ENCODE assay signal across 25 cellular contexts in the genomic region with DNA sequence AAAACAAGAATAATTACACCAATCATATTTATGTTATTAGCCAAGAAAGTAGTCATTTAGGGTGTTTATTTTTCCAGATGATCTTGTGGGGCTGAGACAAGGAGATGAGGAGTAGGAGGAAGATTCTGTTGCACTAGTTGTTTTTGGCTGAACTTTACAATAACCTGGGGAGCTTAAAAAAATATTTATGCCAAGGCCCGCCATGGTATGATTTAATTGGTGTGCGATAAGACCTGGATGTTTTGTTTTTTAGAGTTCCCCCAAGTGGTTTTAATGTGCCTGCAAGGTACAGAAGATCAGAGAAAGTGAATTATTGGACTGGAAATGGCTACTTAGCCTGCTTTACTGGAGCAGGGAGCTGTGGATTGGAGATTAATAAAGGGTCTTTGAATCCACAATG.
"Had no signal": no experiment of that assay in that cellular context is flagged by ENCODE, and none has a peak within 500 bp of the region (broad histone marks: within the 10 kb centered on the region; RNA-seq: fewer than 3 reads in every experiment).

No MANE protein-coding gene starts in this region.

- H3K4me1 ChIP-seq: SJCRH30 had no signal

- H3K27ac ChIP-seq: brain microvascular endothelial cell, cardiac muscle cell, SJCRH30 had no signal

- DNase-seq: activated B cell treated with CpG ODN at 0.5 μM for 24 hours; activated CD4-positive, alpha-beta T cell treated with anti-CD3 and anti-CD28 coated beads for 1 hour; activated CD4-positive, alpha-beta T cell treated with anti-CD3 and anti-CD28 coated beads, Interleukin-2, amount 10 ng/mL, durations not matched to agents 24 days and 14 days; activated CD4-positive, alpha-beta T cell treated with anti-CD3 and anti-CD28 coated beads, Interleukin-2, amount 50 U/mL, for 48 hours; activated CD8-positive, alpha-beta memory T cell treated with anti-CD3 and anti-CD28 coated beads for 24 hours; activated effector memory CD4-positive, alpha-beta T cell treated with anti-CD3 and anti-CD28 coated beads, Interleukin-2, amount 50 U/mL, for 16 hours; activated naive CD4-positive, alpha-beta T cell treated with anti-CD3 and anti-CD28 coated beads for 36 hours; activated naive CD8-positive, alpha-beta T cell treated with anti-CD3 and anti-CD28 coated beads for 36 hours; activated T-cell treated with anti-CD3 and anti-CD28 coated beads, Interleukin-2, amount 50 U/mL, for 4 hours; brain microvascular endothelial cell; MG63; MV-4-11; NCI-H1092 treated with DMSO at 0.1 percent for 48 hours; NCI-H1417 treated with DMSO at 0.1 percent for 48 hours; NCI-H1694; NCI-H2029; NCI-H446; NCI-H524; RPMI8226; SJCRH30; T-helper 9 cell had no signal

- H3K36me3 Mint-ChIP-seq: activated naive CD8-positive, alpha-beta T cell treated with anti-CD3 and anti-CD28 coated beads for 36 hours had no signal

- H3K4me3 ChIP-seq: cardiac muscle cell, MG63, SJCRH30 had no signal

- ATAC-seq: activated T-cell treated with anti-CD3 and anti-CD28 coated beads, Interleukin-2, amount 50 U/mL, for 4 hours; Panc1; Right ventricle myocardium inferior had no signal

- H3K36me3 ChIP-seq: brain microvascular endothelial cell, cardiac muscle cell, MG63, SJCRH30 had no signal

- H3K4me3 Mint-ChIP-seq: activated B cell treated with CpG ODN at 0.5 μM for 24 hours; activated CD4-positive, alpha-beta T cell treated with anti-CD3 and anti-CD28 coated beads, Interleukin-2, amount 10 ng/mL, durations not matched to agents 24 days and 14 days; activated naive CD4-positive, alpha-beta T cell treated with anti-CD3 and anti-CD28 coated beads for 36 hours; activated naive CD8-positive, alpha-beta T cell treated with anti-CD3 and anti-CD28 coated beads for 36 hours; activated T-cell treated with anti-CD3 and anti-CD28 coated beads, Interleukin-2, amount 50 U/mL, for 4 hours; T-helper 1 cell treated with Interleukin-12 subunit alpha and Interleukin-12 subunit beta and Interleukin-4 antibody, amounts not matched to agents 30 μg/mL and 1 μg/mL, for 36 hours had no signal

- H3K27me3 ChIP-seq: brain microvascular endothelial cell, cardiac muscle cell, MG63, SJCRH30 had no signal

- H3K27ac Mint-ChIP-seq: activated B cell treated with CpG ODN at 0.5 μM for 24 hours; activated CD4-positive, alpha-beta T cell treated with anti-CD3 and anti-CD28 coated beads, Interleukin-2, amount 10 ng/mL, durations not matched to agents 24 days and 14 days; activated naive CD4-positive, alpha-beta T cell treated with anti-CD3 and anti-CD28 coated beads for 36 hours; activated naive CD8-positive, alpha-beta T cell treated with anti-CD3 and anti-CD28 coated beads for 36 hours; T-helper 1 cell treated with Interleukin-12 subunit alpha and Interleukin-12 subunit beta and Interleukin-4 antibody, amounts not matched to agents 30 μg/mL and 1 μg/mL, for 36 hours had no signal

- H3K27me3 Mint-ChIP-seq: activated B cell treated with CpG ODN at 0.5 μM for 24 hours; activated naive CD8-positive, alpha-beta T cell treated with anti-CD3 and anti-CD28 coated beads for 36 hours had no signal

- H3K9me3 Mint-ChIP-seq: activated B cell treated with CpG ODN at 0.5 μM for 24 hours; activated CD4-positive, alpha-beta T cell treated with anti-CD3 and anti-CD28 coated beads, Interleukin-2, amount 10 ng/mL, durations not matched to agents 24 days and 14 days; activated naive CD4-positive, alpha-beta T cell treated with anti-CD3 and anti-CD28 coated beads for 36 hours; activated naive CD8-positive, alpha-beta T cell treated with anti-CD3 and anti-CD28 coated beads for 36 hours; activated T-cell treated with anti-CD3 and anti-CD28 coated beads, Interleukin-2, amount 50 U/mL, for 4 hours; T-helper 1 cell treated with Interleukin-12 subunit alpha and Interleukin-12 subunit beta and Interleukin-4 antibody, amounts not matched to agents 30 μg/mL and 1 μg/mL, for 36 hours had no signal

- H3K9me3 ChIP-seq: MG63, SJCRH30 had no signal
